ENCODE assay signal across 10 cellular contexts in genomic region chr14:55180434-55180833, GRCh38. TPM values are rescaled to one million over a fixed set of nuclear protein-coding genes. Genes with fewer than 3 reads are reported as not detected.
DNase-seq lines count a peak whose midpoint lies in the region; ATAC-seq and TF ChIP-seq lines count a peak whose summit lies in the region.
"Had no signal": no experiment of that assay in that cellular context is flagged by ENCODE, and none has a peak within 500 bp of the region (broad histone marks: within the 10 kb centered on the region; RNA-seq: fewer than 3 reads in every experiment).

No MANE protein-coding gene starts in this region.

- H3K27me3 ChIP-seq in kidney epithelial cell (ENCODE audit: control insufficient read depth, insufficient read depth, low read length), result no peaks in the 10 kb centered on the region
- H3K27me3 ChIP-seq in A673 (replicated peaks; ENCODE audit: insufficient read depth, low read depth, low read length, poor library complexity), result no peaks in the 10 kb centered on the region
- H3K27me3 ChIP-seq in PC-3 (ENCODE audit: low read length), result no peaks in the 10 kb centered on the region
- no peaks in the 10 kb centered on the region for H3K27me3 ChIP-seq in psoas muscle (ENCODE audit: insufficient read depth in 3 of 3, low read length in 2 of 3)

- no peak overlapping the region for H3K27ac ChIP-seq in A673 (ENCODE audit: low read depth, low read length, poor library complexity, severe bottlenecking)
- H3K27ac ChIP-seq in PC-3 (ENCODE audit: low read length), result no peak overlapping the region
- no peak overlapping the region for H3K27ac ChIP-seq in psoas muscle

- intact Hi-C loops in A673 (cut with micrococcal nuclease; ENCODE audit: unreplicated experiment) (no loop called here), PC-3 (cut with micrococcal nuclease) (no loop called here), psoas muscle (cut with DNase I) (no loop called here)

- H3K4me3 ChIP-seq in kidney epithelial cell (ENCODE audit: low read depth, low read length) (no peak overlapping the region), A673 (ENCODE audit: low read depth, low read length, poor library complexity, severe bottlenecking) (no peak overlapping the region), PC-3 (ENCODE audit: low read length) (no peak overlapping the region), psoas muscle (no peak overlapping the region)

- H4K20me1 ChIP-seq in PC-3 (ENCODE audit: low read length), result peaks cover 9% of the 10 kb centered on the region; the same call in 1 of the 2 replicates

- CTCF ChIA-PET in A673 (lab: Charles Lee) (no interaction called here), PC-3 (lab: Charles Lee) (no interaction called here)

- H3F3A ChIP-seq in PC-3 (ENCODE audit: low read length, unreplicated experiment), result peaks cover 2% of the 10 kb centered on the region

- no peaks in the 10 kb centered on the region for H3K4me1 ChIP-seq in A673 (ENCODE audit: insufficient read depth, low read length, poor library complexity, severe bottlenecking)
- H3K4me1 ChIP-seq in PC-3 (ENCODE audit: insufficient read depth, low read length), result no peaks in the 10 kb centered on the region
- no peaks in the 10 kb centered on the region for H3K4me1 ChIP-seq in psoas muscle

- no TSS peak for BruUV-seq in A673 (replicated peaks; lab: Mats Ljungman, UMichigan)
- BruUV-seq in PC-3 (replicated peaks; lab: Mats Ljungman, UMichigan), result no TSS peak

- H3K9me2 ChIP-seq in PC-3 (replicated peaks; ENCODE audit: low read length), result no peaks in the 10 kb centered on the region

- ATAC-seq in GM18498 (IDR thresholded peaks at IDR 0.05; ENCODE audit: unreplicated experiment), result peak; percentile 87
- peak; percentile 85 for ATAC-seq in GM21390 (IDR thresholded peaks at IDR 0.05; ENCODE audit: unreplicated experiment)
- peak; percentile 61 for ATAC-seq in HG03342 (IDR thresholded peaks at IDR 0.05; ENCODE audit: unreplicated experiment)
- ATAC-seq in PC-3, result no peak
- ATAC-seq in psoas muscle, result no peak
- ATAC-seq: left lobe of liver had no signal

- DNase-seq in kidney epithelial cell (ENCODE audit: low read depth) (peak; percentile 16), T-helper 2 cell (no peak), A673 (ENCODE audit: low spot score) (no peak), PC-3 (no peak), psoas muscle (no peak)
- DNase-seq: NCI-H2171 had no signal

- H3K9me3 ChIP-seq in A673 (ENCODE audit: low read depth, low read length, poor library complexity, severe bottlenecking) (no peaks in the 10 kb centered on the region), PC-3 (ENCODE audit: low read length) (no peaks in the 10 kb centered on the region), psoas muscle (no peaks in the 10 kb centered on the region)

- no peak overlapping the region for H3K4me2 ChIP-seq in PC-3 (ENCODE audit: low read length)

- WGBS in psoas muscle, 3 donors, result 73 to 79% (median 79%) methylated on average over 4 of the region's 4 CpGs

- POLR2A ChIA-PET in A673 (lab: Charles Lee; ENCODE audit: low non-redundant PET), result no interaction called here
- POLR2A ChIA-PET in PC-3 (lab: Charles Lee; ENCODE audit: unreplicated experiment), result no interaction called here

- H3K36me3 ChIP-seq in kidney epithelial cell (ENCODE audit: control insufficient read depth, insufficient read depth, low read length), result no peaks in the 10 kb centered on the region
- peaks cover 91% of the 10 kb centered on the region for H3K36me3 ChIP-seq in A673 (ENCODE audit: insufficient read depth, low read length, poor library complexity, severe bottlenecking)
- H3K36me3 ChIP-seq in PC-3 (ENCODE audit: low read depth, low read length), result peaks cover 76% of the 10 kb centered on the region
- H3K36me3 ChIP-seq in psoas muscle (ENCODE audit: insufficient read depth in 1 of 2, low read depth in 1 of 2), result no peaks in the 10 kb centered on the region

- H3K79me2 ChIP-seq in PC-3 (ENCODE audit: low read length), result peaks cover 9% of the 10 kb centered on the region

- H2AFZ ChIP-seq in PC-3 (ENCODE audit: low read length), result no peak overlapping the region

- H3K9ac ChIP-seq in PC-3 (ENCODE audit: low read length), result no peak overlapping the region

- no peak for TF ChIP-seq CTCF in kidney epithelial cell (IDR thresholded peaks at IDR 0.05; ENCODE audit: insufficient read depth, low read length, poor library complexity, severe bottlenecking)
- TF ChIP-seq CTCF in A673 (conservative IDR thresholded peaks at IDR 0.05; ENCODE audit: low read depth, low read length), result no peak
- no peak for TF ChIP-seq CTCF in PC-3 (conservative IDR thresholded peaks at IDR 0.05; ENCODE audit: low read depth, low read length)
- TF ChIP-seq CTCF in psoas muscle (IDR thresholded peaks at IDR 0.05), result no peak

RNA-seq across cellular contexts. Expression of gene DLGAP5, which starts 11.0 kb away (rescaled TPM):
- total RNA-seq in kidney epithelial cell (4.4 and 5.3 TPM in 2 replicates), A673 (2021) (143 and 144 TPM in 2 replicates), PC-3 (2014; rRNA removed) (94.1 and 97.9 TPM in 2 replicates), psoas muscle (under 1 TPM in 2 of 4 donors, not detected in 2; 0.10 to 0.29 TPM)
- polyA plus RNA-seq in psoas muscle, result under 1 TPM in 2 of 3 donors, not detected in 1; 0.03 to 0.05 TPM

RNA-seq across cellular contexts. Expression of gene LGALS3, which starts 51.4 kb away (rescaled TPM):
- total RNA-seq in kidney epithelial cell (114 and 126 TPM in 2 replicates), A673 (2021) (11.0 and 13.3 TPM in 2 replicates), PC-3 (2014; rRNA removed) (317 and 333 TPM in 2 replicates), psoas muscle (10 to 100 TPM; 27.7 to 44.7 (median 38.4) TPM)
- polyA plus RNA-seq in psoas muscle, result 10 to 100 TPM; 45.2 to 71.4 (median 48.6) TPM

Comparison
In these comparisons a context has a peak if more than half of its experiments do, and no peak if none do; other contexts are left out.
1. ATAC-seq: peak in GM18498 (single experiment), GM21390 (single experiment) and HG03342 (single experiment); none in PC-3 (single experiment) and psoas muscle (0 of 4).
2. RNA of gene DLGAP5, which starts 11.0 kb away (total RNA-seq): 143 to 144 TPM in A673 and 94.1 to 97.9 TPM in PC-3; 4.4 to 5.3 TPM in kidney epithelial cell and 0.10 to 0.29 TPM in psoas muscle; every median in the first group is over 10 times any median in the second.